22 cellular contexts compared by ENCODE assay signal in the genomic region with DNA sequence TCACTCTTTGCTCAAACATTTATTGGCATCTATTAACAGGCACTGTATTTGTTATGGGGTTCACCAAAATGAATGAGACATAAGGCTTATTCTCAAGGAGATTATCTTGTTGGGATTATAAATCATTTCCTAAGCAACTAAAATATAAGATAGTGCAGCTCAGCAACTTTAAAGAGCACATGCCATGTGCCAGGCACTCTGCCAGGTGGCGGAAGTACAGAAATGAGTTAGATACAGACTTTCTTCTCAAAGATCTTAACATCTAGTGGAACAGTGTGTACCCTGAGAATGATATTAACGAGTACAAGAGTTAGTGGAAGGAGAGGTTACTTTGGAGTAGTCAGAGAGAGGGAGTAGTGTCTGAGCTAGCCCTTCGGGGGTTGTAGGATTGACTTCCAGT. TPM values are rescaled to one million over a fixed set of nuclear protein-coding genes. Genes with fewer than 3 reads are reported as not detected.
A peak's percentile ranks its signal among the peaks of the same experiment; 100 is the strongest.
DNase-seq lines count a peak whose midpoint lies in the region; ATAC-seq, FAIRE-seq and TF ChIP-seq lines count a peak whose summit lies in the region.
"Had no signal": no experiment of that assay in that cellular context is flagged by ENCODE, and none has a peak within 500 bp of the region (broad histone marks: within the 10 kb centered on the region; RNA-seq: fewer than 3 reads in every experiment).

No MANE protein-coding gene starts in this region.

- no peak for DNase-seq in activated CD4-positive, alpha-beta memory T cell treated with anti-CD3 and anti-CD28 coated beads for 36 hours
- DNase-seq in activated CD4-positive, alpha-beta memory T cell treated with anti-CD3 and anti-CD28 coated beads, Interleukin-2, amount 10 ng/mL, durations not matched to agents 7 days and 5 days = no peak
- DNase-seq in fibroblast of pulmonary artery (ENCODE audit: low read depth) = peak; percentile 4
- DNase-seq in stimulated activated naive B cell treated with anti-CD40 and anti-IgM and Interleukin-4, amounts not matched to agents 10 μg/mL and 1 μg/mL and 100 μg/mL, for 72 hours = no peak
- DNase-seq in RCC 7860 (ENCODE audit: low spot score) = no peak
- DNase-seq in NCI-H510A treated with DMSO at 0.1 percent for 48 hours (lab: John Stamatoyannopoulos, UW) = no peak
- DNase-seq in MV-4-11 (lab: John Stamatoyannopoulos, UW) = no peak
- DNase-seq: AML-193; DMS 273 treated with DMSO at 0.1 percent for 48 hours; DND-41; H7; HFFc6; KG1; NCI-H1417 treated with DMSO at 0.1 percent for 48 hours; NCI-H2029; NCI-H69; NK-92 treated with Interleukin-12 subunit alpha and Interleukin-12 subunit beta, amount 100 ng/mL, for 24 hours; SHP77 had no signal

- TF ChIP-seq CTCF in fibroblast of pulmonary artery (IDR thresholded peaks at IDR 0.05; ENCODE audit: low read length, missing control alignments) = no peak

- CTCF ChIA-PET in activated CD4-positive, alpha-beta memory T cell treated with anti-CD3 and anti-CD28 coated beads for 36 hours (lab: Charles Lee) = no interaction called here
- CTCF ChIA-PET in activated CD4-positive, alpha-beta memory T cell treated with anti-CD3 and anti-CD28 coated beads, Interleukin-2, amount 10 ng/mL, durations not matched to agents 7 days and 5 days (lab: Charles Lee) = interaction anchor here (0.9 kb wide), 1 partner anchor 28 kb away, joined by 3 read pairs; a partner anchor contains a TSS

- no peaks in the 10 kb centered on the region for H3K9me3 Mint-ChIP-seq in activated CD4-positive, alpha-beta memory T cell treated with anti-CD3 and anti-CD28 coated beads for 36 hours
- H3K9me3 Mint-ChIP-seq in activated CD4-positive, alpha-beta memory T cell treated with anti-CD3 and anti-CD28 coated beads, Interleukin-2, amount 10 ng/mL, durations not matched to agents 7 days and 5 days = no peaks in the 10 kb centered on the region
- H3K9me3 Mint-ChIP-seq in activated T-helper 17 cell treated with anti-CD3 and anti-CD28 coated beads, Interleukin-2, amount 50 U/mL, for 72 hours = no peaks in the 10 kb centered on the region
- no peaks in the 10 kb centered on the region for H3K9me3 Mint-ChIP-seq in stimulated activated naive B cell treated with anti-CD40 and anti-IgM and Interleukin-4, amounts not matched to agents 10 μg/mL and 1 μg/mL and 100 μg/mL, for 72 hours
- H3K9me3 Mint-ChIP-seq: HFFc6 had no signal

- no peak overlapping the region for H3K4me3 ChIP-seq in fibroblast of pulmonary artery (replicated peaks; ENCODE audit: low read depth, low read length)

- POLR2A ChIA-PET in activated CD4-positive, alpha-beta memory T cell treated with anti-CD3 and anti-CD28 coated beads for 36 hours (lab: Charles Lee) = no interaction called here
- POLR2A ChIA-PET in activated CD4-positive, alpha-beta memory T cell treated with anti-CD3 and anti-CD28 coated beads, Interleukin-2, amount 10 ng/mL, durations not matched to agents 7 days and 5 days (lab: Charles Lee) = no interaction called here

- peaks cover 7% of the 10 kb centered on the region for H3K4me1 Mint-ChIP-seq in activated CD4-positive, alpha-beta memory T cell treated with anti-CD3 and anti-CD28 coated beads for 36 hours (ENCODE audit: low read depth)
- H3K4me1 Mint-ChIP-seq in activated CD4-positive, alpha-beta memory T cell treated with anti-CD3 and anti-CD28 coated beads, Interleukin-2, amount 10 ng/mL, durations not matched to agents 7 days and 5 days = peaks cover 5% of the 10 kb centered on the region
- peaks cover 5% of the 10 kb centered on the region for H3K4me1 Mint-ChIP-seq in activated T-helper 17 cell treated with anti-CD3 and anti-CD28 coated beads, Interleukin-2, amount 50 U/mL, for 72 hours
- H3K4me1 Mint-ChIP-seq in stimulated activated naive B cell treated with anti-CD40 and anti-IgM and Interleukin-4, amounts not matched to agents 10 μg/mL and 1 μg/mL and 100 μg/mL, for 72 hours = peaks cover 7 to 9% of the 10 kb centered on the region in 2 donors

- H3K4me3 Mint-ChIP-seq in activated CD4-positive, alpha-beta memory T cell treated with anti-CD3 and anti-CD28 coated beads for 36 hours = no peak overlapping the region
- no peak overlapping the region for H3K4me3 Mint-ChIP-seq in activated CD4-positive, alpha-beta memory T cell treated with anti-CD3 and anti-CD28 coated beads, Interleukin-2, amount 10 ng/mL, durations not matched to agents 7 days and 5 days
- no peak overlapping the region for H3K4me3 Mint-ChIP-seq in activated T-helper 17 cell treated with anti-CD3 and anti-CD28 coated beads, Interleukin-2, amount 50 U/mL, for 72 hours
- no peak overlapping the region for H3K4me3 Mint-ChIP-seq in stimulated activated naive B cell treated with anti-CD40 and anti-IgM and Interleukin-4, amounts not matched to agents 10 μg/mL and 1 μg/mL and 100 μg/mL, for 72 hours
- H3K4me3 Mint-ChIP-seq: HFFc6 had no signal

- no peaks in the 10 kb centered on the region for H3K27me3 Mint-ChIP-seq in activated CD4-positive, alpha-beta memory T cell treated with anti-CD3 and anti-CD28 coated beads for 36 hours
- no peaks in the 10 kb centered on the region for H3K27me3 Mint-ChIP-seq in activated CD4-positive, alpha-beta memory T cell treated with anti-CD3 and anti-CD28 coated beads, Interleukin-2, amount 10 ng/mL, durations not matched to agents 7 days and 5 days
- no peaks in the 10 kb centered on the region for H3K27me3 Mint-ChIP-seq in activated T-helper 17 cell treated with anti-CD3 and anti-CD28 coated beads, Interleukin-2, amount 50 U/mL, for 72 hours
- H3K27me3 Mint-ChIP-seq in stimulated activated naive B cell treated with anti-CD40 and anti-IgM and Interleukin-4, amounts not matched to agents 10 μg/mL and 1 μg/mL and 100 μg/mL, for 72 hours = no peaks in the 10 kb centered on the region

- H3K36me3 Mint-ChIP-seq in activated CD4-positive, alpha-beta memory T cell treated with anti-CD3 and anti-CD28 coated beads for 36 hours = peaks cover 43% of the 10 kb centered on the region
- H3K36me3 Mint-ChIP-seq in activated CD4-positive, alpha-beta memory T cell treated with anti-CD3 and anti-CD28 coated beads, Interleukin-2, amount 10 ng/mL, durations not matched to agents 7 days and 5 days (ENCODE audit: low read depth) = peaks cover 54% of the 10 kb centered on the region
- peaks cover 79% of the 10 kb centered on the region for H3K36me3 Mint-ChIP-seq in activated T-helper 17 cell treated with anti-CD3 and anti-CD28 coated beads, Interleukin-2, amount 50 U/mL, for 72 hours (ENCODE audit: low read depth)
- H3K36me3 Mint-ChIP-seq in stimulated activated naive B cell treated with anti-CD40 and anti-IgM and Interleukin-4, amounts not matched to agents 10 μg/mL and 1 μg/mL and 100 μg/mL, for 72 hours = peaks cover 30 to 55% of the 10 kb centered on the region in 2 donors

- no peak for ATAC-seq in activated T-helper 17 cell treated with anti-CD3 and anti-CD28 coated beads, Interleukin-2, amount 50 U/mL, for 72 hours (replicated peaks)
- no peak for ATAC-seq in stimulated activated naive B cell treated with anti-CD40 and anti-IgM and Interleukin-4, amounts not matched to agents 10 μg/mL and 1 μg/mL and 100 μg/mL, for 72 hours (replicated peaks)

- intact Hi-C loops in activated CD4-positive, alpha-beta memory T cell treated with anti-CD3 and anti-CD28 coated beads for 36 hours (cut with micrococcal nuclease) = no loop called here

- FAIRE-seq in RCC 7860 (lab: Jason Lieb, UNC) = no peak

- H3K27ac Mint-ChIP-seq in activated CD4-positive, alpha-beta memory T cell treated with anti-CD3 and anti-CD28 coated beads for 36 hours = peak overlapping the region; percentile 38
- H3K27ac Mint-ChIP-seq in activated CD4-positive, alpha-beta memory T cell treated with anti-CD3 and anti-CD28 coated beads, Interleukin-2, amount 10 ng/mL, durations not matched to agents 7 days and 5 days = no peak overlapping the region
- peak overlapping the region; percentile 6 for H3K27ac Mint-ChIP-seq in activated T-helper 17 cell treated with anti-CD3 and anti-CD28 coated beads, Interleukin-2, amount 50 U/mL, for 72 hours
- peak overlapping the region; percentile 59 for H3K27ac Mint-ChIP-seq in stimulated activated naive B cell treated with anti-CD40 and anti-IgM and Interleukin-4, amounts not matched to agents 10 μg/mL and 1 μg/mL and 100 μg/mL, for 72 hours
- H3K27ac Mint-ChIP-seq: HFFc6 had no signal

RNA-seq across cellular contexts. Expression of a gene that starts 28.4 kb away (rescaled TPM):
- not detected for total RNA-seq in activated CD4-positive, alpha-beta memory T cell treated with anti-CD3 and anti-CD28 coated beads for 36 hours
- not detected for total RNA-seq in activated CD4-positive, alpha-beta memory T cell treated with anti-CD3 and anti-CD28 coated beads, Interleukin-2, amount 10 ng/mL, durations not matched to agents 7 days and 5 days
- not detected for total RNA-seq in activated T-helper 17 cell treated with anti-CD3 and anti-CD28 coated beads, Interleukin-2, amount 50 U/mL, for 72 hours
- total RNA-seq: G401, H7, HFFc6, M059J, OCI-LY7 had no signal
